In the genomic region with DNA sequence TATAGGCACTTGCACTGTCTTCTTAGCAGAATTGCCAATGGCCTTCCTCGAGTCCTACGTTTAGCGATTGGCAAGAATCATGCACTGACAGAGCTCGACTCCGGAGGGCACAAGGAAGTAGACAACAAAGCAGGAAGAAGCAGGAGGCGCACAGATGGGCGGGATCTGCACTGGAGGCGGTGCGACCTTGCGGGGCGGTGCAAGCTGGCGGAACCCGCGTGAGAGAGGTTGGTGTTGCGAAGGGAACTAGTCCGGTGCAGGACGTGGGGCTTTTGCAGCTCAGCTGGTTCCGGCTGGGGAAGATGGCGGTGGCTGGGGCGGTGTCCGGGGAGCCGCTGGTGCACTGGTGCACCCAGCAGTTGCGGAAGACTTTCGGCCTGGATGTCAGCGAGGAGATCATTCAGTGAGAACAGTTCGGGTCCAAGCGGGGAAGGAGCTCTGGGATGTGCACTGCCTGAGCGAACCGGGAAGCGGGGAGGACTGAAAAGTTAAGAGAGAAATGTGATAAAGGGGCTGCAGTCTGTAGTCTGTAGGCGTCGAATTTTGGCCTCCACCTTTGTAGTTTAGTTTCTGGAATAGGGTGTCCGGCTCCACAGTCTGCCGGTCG, we compare ENCODE assay signal across 1 cellular context.
TF ChIP-seq lines count a peak whose summit lies in the region.

A gene (plus strand): TSS at position 275 of the 607 bp plus-strand sequence. CDS start 28 bp downstream, at position 303.

TF ChIP-seq in K562, 482 proteins besides CTCF, POLR2A, EP300 and RAD21 (continued from another document and continues in another):
- TF ChIP-seq, protein P1, sequence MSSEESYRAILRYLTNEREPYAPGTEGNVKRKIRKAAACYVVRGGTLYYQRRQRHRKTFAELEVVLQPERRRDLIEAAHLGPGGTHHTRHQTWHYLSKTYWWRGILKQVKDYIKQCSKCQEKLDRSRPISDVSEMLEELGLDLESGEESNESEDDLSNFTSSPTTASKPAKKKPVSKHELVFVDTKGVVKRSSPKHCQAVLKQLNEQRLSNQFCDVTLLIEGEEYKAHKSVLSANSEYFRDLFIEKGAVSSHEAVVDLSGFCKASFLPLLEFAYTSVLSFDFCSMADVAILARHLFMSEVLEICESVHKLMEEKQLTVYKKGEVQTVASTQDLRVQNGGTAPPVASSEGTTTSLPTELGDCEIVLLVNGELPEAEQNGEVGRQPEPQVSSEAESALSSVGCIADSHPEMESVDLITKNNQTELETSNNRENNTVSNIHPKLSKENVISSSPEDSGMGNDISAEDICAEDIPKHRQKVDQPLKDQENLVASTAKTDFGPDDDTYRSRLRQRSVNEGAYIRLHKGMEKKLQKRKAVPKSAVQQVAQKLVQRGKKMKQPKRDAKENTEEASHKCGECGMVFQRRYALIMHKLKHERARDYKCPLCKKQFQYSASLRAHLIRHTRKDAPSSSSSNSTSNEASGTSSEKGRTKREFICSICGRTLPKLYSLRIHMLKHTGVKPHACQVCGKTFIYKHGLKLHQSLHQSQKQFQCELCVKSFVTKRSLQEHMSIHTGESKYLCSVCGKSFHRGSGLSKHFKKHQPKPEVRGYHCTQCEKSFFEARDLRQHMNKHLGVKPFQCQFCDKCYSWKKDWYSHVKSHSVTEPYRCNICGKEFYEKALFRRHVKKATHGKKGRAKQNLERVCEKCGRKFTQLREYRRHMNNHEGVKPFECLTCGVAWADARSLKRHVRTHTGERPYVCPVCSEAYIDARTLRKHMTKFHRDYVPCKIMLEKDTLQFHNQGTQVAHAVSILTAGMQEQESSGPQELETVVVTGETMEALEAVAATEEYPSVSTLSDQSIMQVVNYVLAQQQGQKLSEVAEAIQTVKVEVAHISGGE (CRISPR knock-in tag; IDR thresholded peaks at IDR 0.05), result peak; percentile 99
- no peak for TF ChIP-seq GATA2 (CRISPR knock-in tag; IDR thresholded peaks at IDR 0.05)
- TF ChIP-seq, protein P2, sequence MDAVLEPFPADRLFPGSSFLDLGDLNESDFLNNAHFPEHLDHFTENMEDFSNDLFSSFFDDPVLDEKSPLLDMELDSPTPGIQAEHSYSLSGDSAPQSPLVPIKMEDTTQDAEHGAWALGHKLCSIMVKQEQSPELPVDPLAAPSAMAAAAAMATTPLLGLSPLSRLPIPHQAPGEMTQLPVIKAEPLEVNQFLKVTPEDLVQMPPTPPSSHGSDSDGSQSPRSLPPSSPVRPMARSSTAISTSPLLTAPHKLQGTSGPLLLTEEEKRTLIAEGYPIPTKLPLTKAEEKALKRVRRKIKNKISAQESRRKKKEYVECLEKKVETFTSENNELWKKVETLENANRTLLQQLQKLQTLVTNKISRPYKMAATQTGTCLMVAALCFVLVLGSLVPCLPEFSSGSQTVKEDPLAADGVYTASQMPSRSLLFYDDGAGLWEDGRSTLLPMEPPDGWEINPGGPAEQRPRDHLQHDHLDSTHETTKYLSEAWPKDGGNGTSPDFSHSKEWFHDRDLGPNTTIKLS (IDR thresholded peaks at IDR 0.05; ENCODE audit: borderline replicate concordance, low read depth), result peak; percentile 81; the same call in 1 of the 2 replicates
- TF ChIP-seq SMAD3 (CRISPR knock-in tag; conservative IDR thresholded peaks at IDR 0.05), result peak; percentile 78
- peak; percentile 24; the same call in 1 of the 2 replicates for TF ChIP-seq TAL1 (IDR thresholded peaks at IDR 0.05)
- peak; percentile 88 for TF ChIP-seq HNRNPLL (IDR thresholded peaks at IDR 0.05; ENCODE audit: low read depth, low read length, poor library complexity, severe bottlenecking)
- TF ChIP-seq, protein P3, sequence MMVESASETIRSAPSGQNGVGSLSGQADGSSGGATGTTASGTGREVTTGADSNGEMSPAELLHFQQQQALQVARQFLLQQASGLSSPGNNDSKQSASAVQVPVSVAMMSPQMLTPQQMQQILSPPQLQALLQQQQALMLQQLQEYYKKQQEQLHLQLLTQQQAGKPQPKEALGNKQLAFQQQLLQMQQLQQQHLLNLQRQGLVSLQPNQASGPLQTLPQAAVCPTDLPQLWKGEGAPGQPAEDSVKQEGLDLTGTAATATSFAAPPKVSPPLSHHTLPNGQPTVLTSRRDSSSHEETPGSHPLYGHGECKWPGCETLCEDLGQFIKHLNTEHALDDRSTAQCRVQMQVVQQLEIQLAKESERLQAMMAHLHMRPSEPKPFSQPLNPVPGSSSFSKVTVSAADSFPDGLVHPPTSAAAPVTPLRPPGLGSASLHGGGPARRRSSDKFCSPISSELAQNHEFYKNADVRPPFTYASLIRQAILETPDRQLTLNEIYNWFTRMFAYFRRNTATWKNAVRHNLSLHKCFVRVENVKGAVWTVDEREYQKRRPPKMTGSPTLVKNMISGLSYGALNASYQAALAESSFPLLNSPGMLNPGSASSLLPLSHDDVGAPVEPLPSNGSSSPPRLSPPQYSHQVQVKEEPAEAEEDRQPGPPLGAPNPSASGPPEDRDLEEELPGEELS (CRISPR knock-in tag; IDR thresholded peaks at IDR 0.05; ENCODE audit: borderline replicate concordance), result 0 out of 2 replicates have a peak, but pooled peaks have one; percentile 84
- TF ChIP-seq, protein P4, sequence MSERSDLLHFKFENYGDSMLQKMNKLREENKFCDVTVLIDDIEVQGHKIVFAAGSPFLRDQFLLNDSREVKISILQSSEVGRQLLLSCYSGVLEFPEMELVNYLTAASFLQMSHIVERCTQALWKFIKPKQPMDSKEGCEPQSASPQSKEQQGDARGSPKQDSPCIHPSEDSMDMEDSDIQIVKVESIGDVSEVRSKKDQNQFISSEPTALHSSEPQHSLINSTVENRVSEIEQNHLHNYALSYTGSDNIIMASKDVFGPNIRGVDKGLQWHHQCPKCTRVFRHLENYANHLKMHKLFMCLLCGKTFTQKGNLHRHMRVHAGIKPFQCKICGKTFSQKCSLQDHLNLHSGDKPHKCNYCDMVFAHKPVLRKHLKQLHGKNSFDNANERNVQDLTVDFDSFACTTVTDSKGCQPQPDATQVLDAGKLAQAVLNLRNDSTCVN (CRISPR knock-in tag; IDR thresholded peaks at IDR 0.05), result 0 out of 2 replicates have a peak, but pooled peaks have one; percentile 12
- no peak for TF ChIP-seq NELFE (IDR thresholded peaks at IDR 0.05; ENCODE audit: insufficient read depth, insufficient read length)
- TF ChIP-seq ZNF184 (CRISPR knock-in tag; IDR thresholded peaks at IDR 0.05), result no peak
- no peak for TF ChIP-seq HNRNPK (IDR thresholded peaks at IDR 0.05; ENCODE audit: low read depth, low read length, poor library complexity, severe bottlenecking)
- TF ChIP-seq NR3C1 (CRISPR knock-in tag; IDR thresholded peaks at IDR 0.05), result no peak
- TF ChIP-seq CCAR2 (IDR thresholded peaks at IDR 0.05; ENCODE audit: low read depth, low read length), result no peak
- TF ChIP-seq, protein P5, sequence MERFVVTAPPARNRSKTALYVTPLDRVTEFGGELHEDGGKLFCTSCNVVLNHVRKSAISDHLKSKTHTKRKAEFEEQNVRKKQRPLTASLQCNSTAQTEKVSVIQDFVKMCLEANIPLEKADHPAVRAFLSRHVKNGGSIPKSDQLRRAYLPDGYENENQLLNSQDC (CRISPR knock-in tag; IDR thresholded peaks at IDR 0.05), result no peak
- TF ChIP-seq, protein P6, sequence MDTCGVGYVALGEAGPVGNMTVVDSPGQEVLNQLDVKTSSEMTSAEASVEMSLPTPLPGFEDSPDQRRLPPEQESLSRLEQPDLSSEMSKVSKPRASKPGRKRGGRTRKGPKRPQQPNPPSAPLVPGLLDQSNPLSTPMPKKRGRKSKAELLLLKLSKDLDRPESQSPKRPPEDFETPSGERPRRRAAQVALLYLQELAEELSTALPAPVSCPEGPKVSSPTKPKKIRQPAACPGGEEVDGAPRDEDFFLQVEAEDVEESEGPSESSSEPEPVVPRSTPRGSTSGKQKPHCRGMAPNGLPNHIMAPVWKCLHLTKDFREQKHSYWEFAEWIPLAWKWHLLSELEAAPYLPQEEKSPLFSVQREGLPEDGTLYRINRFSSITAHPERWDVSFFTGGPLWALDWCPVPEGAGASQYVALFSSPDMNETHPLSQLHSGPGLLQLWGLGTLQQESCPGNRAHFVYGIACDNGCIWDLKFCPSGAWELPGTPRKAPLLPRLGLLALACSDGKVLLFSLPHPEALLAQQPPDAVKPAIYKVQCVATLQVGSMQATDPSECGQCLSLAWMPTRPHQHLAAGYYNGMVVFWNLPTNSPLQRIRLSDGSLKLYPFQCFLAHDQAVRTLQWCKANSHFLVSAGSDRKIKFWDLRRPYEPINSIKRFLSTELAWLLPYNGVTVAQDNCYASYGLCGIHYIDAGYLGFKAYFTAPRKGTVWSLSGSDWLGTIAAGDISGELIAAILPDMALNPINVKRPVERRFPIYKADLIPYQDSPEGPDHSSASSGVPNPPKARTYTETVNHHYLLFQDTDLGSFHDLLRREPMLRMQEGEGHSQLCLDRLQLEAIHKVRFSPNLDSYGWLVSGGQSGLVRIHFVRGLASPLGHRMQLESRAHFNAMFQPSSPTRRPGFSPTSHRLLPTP (IDR thresholded peaks at IDR 0.05; ENCODE audit: borderline replicate concordance, extremely low read depth, insufficient read length), result no peak
- TF ChIP-seq TEAD2 (tag; IDR thresholded peaks at IDR 0.05), result no peak
- TF ChIP-seq, protein P7, sequence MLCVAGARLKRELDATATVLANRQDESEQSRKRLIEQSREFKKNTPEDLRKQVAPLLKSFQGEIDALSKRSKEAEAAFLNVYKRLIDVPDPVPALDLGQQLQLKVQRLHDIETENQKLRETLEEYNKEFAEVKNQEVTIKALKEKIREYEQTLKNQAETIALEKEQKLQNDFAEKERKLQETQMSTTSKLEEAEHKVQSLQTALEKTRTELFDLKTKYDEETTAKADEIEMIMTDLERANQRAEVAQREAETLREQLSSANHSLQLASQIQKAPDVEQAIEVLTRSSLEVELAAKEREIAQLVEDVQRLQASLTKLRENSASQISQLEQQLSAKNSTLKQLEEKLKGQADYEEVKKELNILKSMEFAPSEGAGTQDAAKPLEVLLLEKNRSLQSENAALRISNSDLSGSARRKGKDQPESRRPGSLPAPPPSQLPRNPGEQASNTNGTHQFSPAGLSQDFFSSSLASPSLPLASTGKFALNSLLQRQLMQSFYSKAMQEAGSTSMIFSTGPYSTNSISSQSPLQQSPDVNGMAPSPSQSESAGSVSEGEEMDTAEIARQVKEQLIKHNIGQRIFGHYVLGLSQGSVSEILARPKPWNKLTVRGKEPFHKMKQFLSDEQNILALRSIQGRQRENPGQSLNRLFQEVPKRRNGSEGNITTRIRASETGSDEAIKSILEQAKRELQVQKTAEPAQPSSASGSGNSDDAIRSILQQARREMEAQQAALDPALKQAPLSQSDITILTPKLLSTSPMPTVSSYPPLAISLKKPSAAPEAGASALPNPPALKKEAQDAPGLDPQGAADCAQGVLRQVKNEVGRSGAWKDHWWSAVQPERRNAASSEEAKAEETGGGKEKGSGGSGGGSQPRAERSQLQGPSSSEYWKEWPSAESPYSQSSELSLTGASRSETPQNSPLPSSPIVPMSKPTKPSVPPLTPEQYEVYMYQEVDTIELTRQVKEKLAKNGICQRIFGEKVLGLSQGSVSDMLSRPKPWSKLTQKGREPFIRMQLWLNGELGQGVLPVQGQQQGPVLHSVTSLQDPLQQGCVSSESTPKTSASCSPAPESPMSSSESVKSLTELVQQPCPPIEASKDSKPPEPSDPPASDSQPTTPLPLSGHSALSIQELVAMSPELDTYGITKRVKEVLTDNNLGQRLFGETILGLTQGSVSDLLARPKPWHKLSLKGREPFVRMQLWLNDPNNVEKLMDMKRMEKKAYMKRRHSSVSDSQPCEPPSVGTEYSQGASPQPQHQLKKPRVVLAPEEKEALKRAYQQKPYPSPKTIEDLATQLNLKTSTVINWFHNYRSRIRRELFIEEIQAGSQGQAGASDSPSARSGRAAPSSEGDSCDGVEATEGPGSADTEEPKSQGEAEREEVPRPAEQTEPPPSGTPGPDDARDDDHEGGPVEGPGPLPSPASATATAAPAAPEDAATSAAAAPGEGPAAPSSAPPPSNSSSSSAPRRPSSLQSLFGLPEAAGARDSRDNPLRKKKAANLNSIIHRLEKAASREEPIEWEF (CRISPR knock-in tag; IDR thresholded peaks at IDR 0.05), result no peak
- peak; percentile 81 for TF ChIP-seq SMAD4 (CRISPR knock-in tag; conservative IDR thresholded peaks at IDR 0.05)
- TF ChIP-seq ELF1 (tag; IDR thresholded peaks at IDR 0.05), result peak; percentile 95
- no peak for TF ChIP-seq ZNF408 (CRISPR knock-in tag; IDR thresholded peaks at IDR 0.05; ENCODE audit: low read depth)
- TF ChIP-seq TRIM28 (IDR thresholded peaks at IDR 0.05), result peak; percentile 65; the same call in 1 of the 2 replicates
- TF ChIP-seq NFE2 (IDR thresholded peaks at IDR 0.05; ENCODE audit: low read depth), result peak; percentile 40
- TF ChIP-seq, protein P8, sequence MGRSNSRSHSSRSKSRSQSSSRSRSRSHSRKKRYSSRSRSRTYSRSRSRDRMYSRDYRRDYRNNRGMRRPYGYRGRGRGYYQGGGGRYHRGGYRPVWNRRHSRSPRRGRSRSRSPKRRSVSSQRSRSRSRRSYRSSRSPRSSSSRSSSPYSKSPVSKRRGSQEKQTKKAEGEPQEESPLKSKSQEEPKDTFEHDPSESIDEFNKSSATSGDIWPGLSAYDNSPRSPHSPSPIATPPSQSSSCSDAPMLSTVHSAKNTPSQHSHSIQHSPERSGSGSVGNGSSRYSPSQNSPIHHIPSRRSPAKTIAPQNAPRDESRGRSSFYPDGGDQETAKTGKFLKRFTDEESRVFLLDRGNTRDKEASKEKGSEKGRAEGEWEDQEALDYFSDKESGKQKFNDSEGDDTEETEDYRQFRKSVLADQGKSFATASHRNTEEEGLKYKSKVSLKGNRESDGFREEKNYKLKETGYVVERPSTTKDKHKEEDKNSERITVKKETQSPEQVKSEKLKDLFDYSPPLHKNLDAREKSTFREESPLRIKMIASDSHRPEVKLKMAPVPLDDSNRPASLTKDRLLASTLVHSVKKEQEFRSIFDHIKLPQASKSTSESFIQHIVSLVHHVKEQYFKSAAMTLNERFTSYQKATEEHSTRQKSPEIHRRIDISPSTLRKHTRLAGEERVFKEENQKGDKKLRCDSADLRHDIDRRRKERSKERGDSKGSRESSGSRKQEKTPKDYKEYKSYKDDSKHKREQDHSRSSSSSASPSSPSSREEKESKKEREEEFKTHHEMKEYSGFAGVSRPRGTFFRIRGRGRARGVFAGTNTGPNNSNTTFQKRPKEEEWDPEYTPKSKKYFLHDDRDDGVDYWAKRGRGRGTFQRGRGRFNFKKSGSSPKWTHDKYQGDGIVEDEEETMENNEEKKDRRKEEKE (IDR thresholded peaks at IDR 0.05; ENCODE audit: borderline replicate concordance in 1 of 2, control insufficient read depth in 1 of 2, low read depth in 2 of 2, low read length in 1 of 2), result peak in 1 of 2 experiments; percentile 99; a peak in 2 of 4 replicates
- TF ChIP-seq, protein P9, sequence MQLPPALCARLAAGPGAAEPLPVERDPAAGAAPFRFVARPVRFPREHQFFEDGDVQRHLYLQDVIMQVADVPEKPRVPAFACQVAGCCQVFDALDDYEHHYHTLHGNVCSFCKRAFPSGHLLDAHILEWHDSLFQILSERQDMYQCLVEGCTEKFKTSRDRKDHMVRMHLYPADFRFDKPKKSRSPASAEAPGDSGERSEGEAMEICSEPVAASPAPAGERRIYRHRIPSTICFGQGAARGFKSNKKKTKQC (CRISPR knock-in tag; IDR thresholded peaks at IDR 0.05), result peak; percentile 72; the same call in 1 of the 2 replicates
- TF ChIP-seq TOE1 (IDR thresholded peaks at IDR 0.05; ENCODE audit: borderline replicate concordance), result peak; percentile 94
- TF ChIP-seq TOE1 (CRISPR knock-in tag; IDR thresholded peaks at IDR 0.05; ENCODE audit: borderline replicate concordance, low read depth), result peak; percentile 78; the same call in 1 of the 2 replicates
- peak; percentile 100 for TF ChIP-seq GABPB1 (CRISPR knock-in tag; IDR thresholded peaks at IDR 0.05)
- no peak; the same call in 1 of the 2 replicates for TF ChIP-seq ZNF76 (CRISPR knock-in tag; IDR thresholded peaks at IDR 0.05; ENCODE audit: borderline replicate concordance)
- peak; percentile 86 for TF ChIP-seq JUND (IDR thresholded peaks at IDR 0.05; ENCODE audit: borderline replicate concordance, low read depth, low read length)
- TF ChIP-seq JUND (tag; IDR thresholded peaks at IDR 0.05; ENCODE audit: borderline replicate concordance, low read depth, low read length), result peak; percentile 68; the same call in 1 of the 3 replicates
- no peak; the same call in 1 of the 2 replicates for TF ChIP-seq MXI1 (IDR thresholded peaks at IDR 0.05; ENCODE audit: low read depth, low read length)
